ENCODE assay signal across 1 cellular context in genomic region chr1:183635606-183636333, GRCh38.
TF ChIP-seq lines count a peak whose summit lies in the region.

Gene ARPC5, minus strand, starts transcription at chr1:183635783. Its CDS starts 124 bp downstream, at chr1:183635659.

TF ChIP-seq in HepG2, 621 proteins besides CTCF, POLR2A, EP300 and RAD21 (continued from another document and continues in another):
- TF ChIP-seq DZIP1 (CRISPR knock-in tag; IDR thresholded peaks at IDR 0.05) (no peak), FOXA1 (IDR thresholded peaks at IDR 0.05) (no peak), FOXA1 (CRISPR knock-in tag; IDR thresholded peaks at IDR 0.05) (no peak), HNRNPUL1 (IDR thresholded peaks at IDR 0.05; ENCODE audit: low read depth, low read length) (no peak), SUZ12 (IDR thresholded peaks at IDR 0.05; ENCODE audit: low read depth, low read length) (no peak), ZNF556 (CRISPR knock-in tag; IDR thresholded peaks at IDR 0.05; ENCODE audit: borderline replicate concordance) (no peak), ZNF883 (CRISPR knock-in tag; IDR thresholded peaks at IDR 0.05; ENCODE audit: not compliant biosample characterization) (peak; percentile 52), EHMT2 (IDR thresholded peaks at IDR 0.05; ENCODE audit: borderline replicate concordance, low read depth, low read length) (no peak), ZNF337 (CRISPR knock-in tag; IDR thresholded peaks at IDR 0.05; ENCODE audit: borderline replicate concordance, low read depth) (no peak), NCOR1 (IDR thresholded peaks at IDR 0.05; ENCODE audit: borderline replicate concordance, low read length) (no peak; the same call in 1 of the 2 replicates), PRDM15 (CRISPR knock-in tag; IDR thresholded peaks at IDR 0.05) (peak; percentile 46; the same call in 1 of the 2 replicates), SMAD1 (CRISPR knock-in tag; IDR thresholded peaks at IDR 0.05; ENCODE audit: borderline replicate concordance, low read depth) (peak; percentile 79; the same call in 1 of the 2 replicates), ZNF7 (CRISPR knock-in tag; IDR thresholded peaks at IDR 0.05) (no peak), HIC2 (CRISPR knock-in tag; IDR thresholded peaks at IDR 0.05; ENCODE audit: low read depth) (no peak), MEIS1 (CRISPR knock-in tag; IDR thresholded peaks at IDR 0.05; ENCODE audit: borderline replicate concordance) (peak; percentile 36; the same call in 1 of the 2 replicates), ZNF225 (CRISPR knock-in tag; IDR thresholded peaks at IDR 0.05) (peak; percentile 52; the same call in 1 of the 2 replicates), ATF7 (IDR thresholded peaks at IDR 0.05) (peak; percentile 34), ATF7 (CRISPR knock-in tag; IDR thresholded peaks at IDR 0.05) (no peak; the same call in 1 of the 2 replicates), DMTF1 (CRISPR knock-in tag; IDR thresholded peaks at IDR 0.05) (no peak; the same call in 1 of the 2 replicates), REL (CRISPR knock-in tag; conservative IDR thresholded peaks at IDR 0.05) (peak; percentile 48; the same call in 1 of the 2 replicates), ZIK1 (CRISPR knock-in tag; IDR thresholded peaks at IDR 0.05; ENCODE audit: borderline replicate concordance, low read depth) (peak; percentile 61; the same call in 1 of the 2 replicates), ZNF800 (CRISPR knock-in tag; IDR thresholded peaks at IDR 0.05) (0 out of 2 replicates have a peak, but pooled peaks have one; percentile 42), ZNF644 (CRISPR knock-in tag; IDR thresholded peaks at IDR 0.05; ENCODE audit: low read depth) (no peak), CBFB (CRISPR knock-in tag; IDR thresholded peaks at IDR 0.05) (0 out of 2 replicates have a peak, but pooled peaks have one; percentile 8), SPEN (CRISPR knock-in tag; IDR thresholded peaks at IDR 0.05; ENCODE audit: low read depth) (no peak; the same call in 1 of the 2 replicates), FOXJ3 (CRISPR knock-in tag; IDR thresholded peaks at IDR 0.05; ENCODE audit: borderline replicate concordance) (no peak), ZNF577 (CRISPR knock-in tag; IDR thresholded peaks at IDR 0.05; ENCODE audit: borderline replicate concordance, low read depth) (no peak), MTA1 (CRISPR knock-in tag; IDR thresholded peaks at IDR 0.05; ENCODE audit: borderline replicate concordance) (0 out of 2 replicates have a peak, but pooled peaks have one; percentile 79), GRHL1 (CRISPR knock-in tag; conservative IDR thresholded peaks at IDR 0.05) (no peak), TAF15 (IDR thresholded peaks at IDR 0.05; ENCODE audit: low read depth, low read length, poor library complexity, severe bottlenecking) (no peak), ZBTB10 (CRISPR knock-in tag; IDR thresholded peaks at IDR 0.05; ENCODE audit: borderline replicate concordance) (no peak), ZKSCAN8 (CRISPR knock-in tag; IDR thresholded peaks at IDR 0.05; ENCODE audit: borderline replicate concordance) (no peak), IKZF5 (CRISPR knock-in tag; IDR thresholded peaks at IDR 0.05) (no peak; the same call in 1 of the 2 replicates), ZNF816 (CRISPR knock-in tag; IDR thresholded peaks at IDR 0.05; ENCODE audit: borderline replicate concordance) (no peak), ZC3H13 (CRISPR knock-in tag; IDR thresholded peaks at IDR 0.05) (peak; percentile 11; the same call in 1 of the 2 replicates), FOSL1 (CRISPR knock-in tag; IDR thresholded peaks at IDR 0.05; ENCODE audit: borderline replicate concordance) (no peak), DRAP1 (CRISPR knock-in tag; IDR thresholded peaks at IDR 0.05) (0 out of 2 replicates have a peak, but pooled peaks have one; percentile 21), MTERF4 (CRISPR knock-in tag; IDR thresholded peaks at IDR 0.05) (peak; percentile 74; the same call in 1 of the 2 replicates), FOSL2 (CRISPR knock-in tag; IDR thresholded peaks at IDR 0.05) (0 out of 2 replicates have a peak, but pooled peaks have one; percentile 37)
